ENCODE assay signal across 1 cellular context in the genomic region with DNA sequence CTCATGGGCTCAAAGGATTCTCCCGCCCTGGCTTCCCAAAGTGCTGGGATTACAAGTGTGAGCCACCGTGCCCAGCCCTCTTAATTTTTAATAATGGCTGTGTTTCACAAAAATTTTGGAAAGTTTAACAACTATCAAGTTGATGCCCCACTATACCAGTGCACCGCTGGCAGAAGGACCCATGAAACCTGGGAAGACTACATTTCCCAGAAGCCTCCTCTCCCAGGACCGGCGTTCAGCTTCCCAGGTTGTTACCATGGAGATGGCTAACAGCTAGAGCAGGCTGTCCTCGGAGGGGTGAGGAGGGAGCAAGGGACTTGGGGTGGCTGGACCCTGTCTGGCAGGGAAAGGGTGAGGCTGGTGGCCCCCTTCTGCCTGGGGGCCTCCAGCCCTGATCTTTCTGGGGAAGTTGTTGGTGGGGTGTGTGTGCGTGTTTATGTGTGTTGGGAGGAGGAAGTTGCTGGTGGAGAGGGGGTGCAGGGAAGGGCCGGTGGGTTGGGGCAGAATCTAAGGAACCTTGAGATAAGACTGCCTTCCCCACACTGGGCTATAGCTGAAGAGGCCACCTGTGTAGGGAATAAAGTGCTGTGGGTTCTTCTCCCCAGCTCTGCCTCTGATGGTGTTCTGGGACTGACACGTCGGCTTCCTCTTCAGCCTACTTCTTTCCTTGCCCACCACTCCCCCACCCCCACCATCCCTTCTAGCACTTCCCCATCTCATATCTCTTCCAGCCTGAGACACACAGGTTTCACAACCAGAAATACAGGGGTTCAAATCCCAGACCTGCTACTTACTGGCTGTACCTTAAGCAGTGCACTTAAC.
TF ChIP-seq lines count a peak whose summit lies in the region.

A gene with protein sequence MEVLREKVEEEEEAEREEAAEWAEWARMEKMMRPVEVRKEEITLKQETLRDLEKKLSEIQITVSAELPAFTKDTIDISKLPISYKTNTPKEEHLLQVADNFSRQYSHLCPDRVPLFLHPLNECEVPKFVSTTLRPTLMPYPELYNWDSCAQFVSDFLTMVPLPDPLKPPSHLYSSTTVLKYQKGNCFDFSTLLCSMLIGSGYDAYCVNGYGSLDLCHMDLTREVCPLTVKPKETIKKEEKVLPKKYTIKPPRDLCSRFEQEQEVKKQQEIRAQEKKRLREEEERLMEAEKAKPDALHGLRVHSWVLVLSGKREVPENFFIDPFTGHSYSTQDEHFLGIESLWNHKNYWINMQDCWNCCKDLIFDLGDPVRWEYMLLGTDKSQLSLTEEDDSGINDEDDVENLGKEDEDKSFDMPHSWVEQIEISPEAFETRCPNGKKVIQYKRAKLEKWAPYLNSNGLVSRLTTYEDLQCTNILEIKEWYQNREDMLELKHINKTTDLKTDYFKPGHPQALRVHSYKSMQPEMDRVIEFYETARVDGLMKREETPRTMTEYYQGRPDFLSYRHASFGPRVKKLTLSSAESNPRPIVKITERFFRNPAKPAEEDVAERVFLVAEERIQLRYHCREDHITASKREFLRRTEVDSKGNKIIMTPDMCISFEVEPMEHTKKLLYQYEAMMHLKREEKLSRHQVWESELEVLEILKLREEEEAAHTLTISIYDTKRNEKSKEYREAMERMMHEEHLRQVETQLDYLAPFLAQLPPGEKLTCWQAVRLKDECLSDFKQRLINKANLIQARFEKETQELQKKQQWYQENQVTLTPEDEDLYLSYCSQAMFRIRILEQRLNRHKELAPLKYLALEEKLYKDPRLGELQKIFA (plus strand): TSS at position 251 of the 822 bp plus-strand sequence. CDS start 3,144 bp downstream, outside the sequence.

TF ChIP-seq in WTC11, 78 proteins besides CTCF, POLR2A, EP300 and RAD21 (continued from another document):
- TF ChIP-seq, protein P1, sequence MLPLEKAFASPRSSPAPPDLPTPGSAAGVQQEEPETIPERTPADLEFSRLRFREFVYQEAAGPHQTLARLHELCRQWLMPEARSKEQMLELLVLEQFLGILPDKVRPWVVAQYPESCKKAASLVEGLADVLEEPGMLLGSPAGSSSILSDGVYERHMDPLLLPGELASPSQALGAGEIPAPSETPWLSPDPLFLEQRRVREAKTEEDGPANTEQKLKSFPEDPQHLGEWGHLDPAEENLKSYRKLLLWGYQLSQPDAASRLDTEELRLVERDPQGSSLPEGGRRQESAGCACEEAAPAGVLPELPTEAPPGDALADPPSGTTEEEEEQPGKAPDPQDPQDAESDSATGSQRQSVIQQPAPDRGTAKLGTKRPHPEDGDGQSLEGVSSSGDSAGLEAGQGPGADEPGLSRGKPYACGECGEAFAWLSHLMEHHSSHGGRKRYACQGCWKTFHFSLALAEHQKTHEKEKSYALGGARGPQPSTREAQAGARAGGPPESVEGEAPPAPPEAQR (CRISPR knock-in tag; IDR thresholded peaks at IDR 0.05): no peak
- TF ChIP-seq, protein P2, sequence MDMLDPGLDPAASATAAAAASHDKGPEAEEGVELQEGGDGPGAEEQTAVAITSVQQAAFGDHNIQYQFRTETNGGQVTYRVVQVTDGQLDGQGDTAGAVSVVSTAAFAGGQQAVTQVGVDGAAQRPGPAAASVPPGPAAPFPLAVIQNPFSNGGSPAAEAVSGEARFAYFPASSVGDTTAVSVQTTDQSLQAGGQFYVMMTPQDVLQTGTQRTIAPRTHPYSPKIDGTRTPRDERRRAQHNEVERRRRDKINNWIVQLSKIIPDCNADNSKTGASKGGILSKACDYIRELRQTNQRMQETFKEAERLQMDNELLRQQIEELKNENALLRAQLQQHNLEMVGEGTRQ (CRISPR knock-in tag; IDR thresholded peaks at IDR 0.05): no peak
- TF ChIP-seq FOXJ3 (CRISPR knock-in tag; IDR thresholded peaks at IDR 0.05; ENCODE audit: borderline replicate concordance) (no peak), TEAD4 (CRISPR knock-in tag; IDR thresholded peaks at IDR 0.05) (no peak), TP53 (CRISPR knock-in tag; IDR thresholded peaks at IDR 0.05) (no peak), GRHL2 (CRISPR knock-in tag; IDR thresholded peaks at IDR 0.05; ENCODE audit: insufficient replicate concordance, severe bottlenecking) (no peak)
